Comparison of ENCODE assay signal across 27 cellular contexts in the genomic region with DNA sequence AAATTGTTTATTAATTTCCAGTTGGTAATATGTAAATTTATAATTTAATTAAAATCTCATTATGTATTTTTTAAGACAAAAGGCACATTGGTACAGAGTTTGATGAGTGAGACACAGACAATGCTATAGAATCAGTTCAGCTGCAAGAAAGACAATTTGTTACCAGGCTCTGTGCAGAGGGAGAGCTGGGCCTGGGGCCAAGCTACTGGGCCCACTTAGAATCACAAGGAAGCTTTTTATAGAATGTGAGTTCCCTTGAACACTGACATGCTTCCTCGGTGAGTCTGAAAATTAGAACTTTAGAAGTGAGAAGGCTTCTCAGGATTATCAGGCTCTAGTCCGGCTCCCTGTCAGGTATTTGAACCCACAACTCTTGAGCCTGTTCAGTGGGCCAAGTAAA.
"Had no signal": no experiment of that assay in that cellular context is flagged by ENCODE, and none has a peak within 500 bp of the region (broad histone marks: within the 10 kb centered on the region; RNA-seq: fewer than 3 reads in every experiment).

No MANE protein-coding gene starts in this region.

- ATAC-seq: activated naive CD4-positive, alpha-beta T cell treated with anti-CD3 and anti-CD28 coated beads, Interleukin-2, amount 50 U/mL, for 72 hours; activated naive CD8-positive, alpha-beta T cell treated with anti-CD3 and anti-CD28 coated beads, Interleukin-2, amount 50 U/mL, for 24 hours; activated T-cell treated with anti-CD3 and anti-CD28 coated beads, Interleukin-2, amount 50 U/mL, for 4 hours; Panc1 had no signal

- H3K36me3 ChIP-seq: brain microvascular endothelial cell, cardiac muscle cell had no signal

- H3K4me3 ChIP-seq: cardiac muscle cell had no signal

- DNase-seq: activated B cell treated with CpG ODN at 0.5 μM for 24 hours; activated CD4-positive, alpha-beta memory T cell treated with anti-CD3 and anti-CD28 coated beads for 36 hours; activated CD4-positive, alpha-beta T cell treated with anti-CD3 and anti-CD28 coated beads for 1 hour; activated CD4-positive, alpha-beta T cell treated with anti-CD3 and anti-CD28 coated beads, Interleukin-2, amount 10 ng/mL, durations not matched to agents 7 days and 5 days; activated CD8-positive, alpha-beta memory T cell treated with anti-CD3 and anti-CD28 coated beads for 24 hours; activated effector memory CD4-positive, alpha-beta T cell treated with anti-CD3 and anti-CD28 coated beads, Interleukin-2, amount 50 U/mL, for 16 hours; activated naive CD4-positive, alpha-beta T cell treated with Interleukin-2 at 50 U/mL for 16 hours; activated naive CD8-positive, alpha-beta T cell treated with anti-CD3 and anti-CD28 coated beads, Interleukin-2, amount 50 U/mL, for 24 hours; activated T-cell treated with anti-CD3 and anti-CD28 coated beads, Interleukin-2, amount 50 U/mL, for 4 hours; amniotic stem cell; brain microvascular endothelial cell; KG1; NCI-H1092; NCI-H1417; NCI-H1694; NCI-H2029 treated with DMSO at 0.1 percent for 48 hours; NCI-H345; NCI-H510A; NCI-H526 treated with DMSO at 0.1 percent for 48 hours; NCI-H82; NK-92 treated with Interleukin-12 subunit alpha and Interleukin-12 subunit beta, amount 100 ng/mL, for 24 hours; OCI-M1; RPMI8226; SHP77 treated with DMSO at 0.1 percent for 48 hours had no signal

- H3K27ac ChIP-seq: brain microvascular endothelial cell, cardiac muscle cell had no signal

- H3K27me3 ChIP-seq: brain microvascular endothelial cell, cardiac muscle cell had no signal
